9 cellular contexts compared by ENCODE assay signal in the genomic region with DNA sequence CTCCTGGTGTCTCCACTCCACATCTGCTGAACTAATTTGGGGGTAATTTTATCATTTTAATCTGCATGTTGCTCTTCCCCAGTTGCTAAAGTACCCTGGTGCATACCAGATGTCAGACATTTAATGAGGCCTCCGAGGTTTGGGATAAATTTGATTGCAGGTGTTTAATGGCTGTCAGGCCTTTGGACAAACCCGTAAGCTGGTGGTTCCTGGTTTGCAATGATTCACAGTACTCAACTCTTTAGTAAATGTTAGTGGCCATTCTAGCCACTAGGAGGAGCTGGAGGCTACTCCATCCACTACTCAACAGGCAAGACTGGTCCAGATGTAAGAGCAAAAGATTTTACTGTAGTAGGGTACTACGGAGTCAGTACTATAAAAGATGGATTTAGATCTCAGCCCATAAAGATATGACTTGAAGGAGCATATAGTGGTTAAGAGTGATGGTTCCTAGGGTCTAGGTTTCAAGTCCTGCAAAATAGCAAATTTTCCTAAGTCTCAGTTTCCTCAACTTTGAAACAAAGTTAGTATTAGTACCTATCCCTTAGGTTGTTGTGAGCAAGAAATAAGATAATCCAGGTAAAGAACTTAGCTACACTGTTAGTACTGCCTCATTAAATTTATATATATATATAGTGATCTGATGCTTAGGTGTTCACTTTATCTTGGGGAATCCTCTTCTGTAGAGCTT.
A peak's percentile ranks its signal among the peaks of the same experiment; 100 is the strongest.
DNase-seq lines count a peak whose midpoint lies in the region; ATAC-seq and TF ChIP-seq lines count a peak whose summit lies in the region.
"Had no signal": no experiment of that assay in that cellular context is flagged by ENCODE, and none has a peak within 500 bp of the region (broad histone marks: within the 10 kb centered on the region; RNA-seq: fewer than 3 reads in every experiment).

No MANE protein-coding gene starts in this region.

- H3K36me3 ChIP-seq in endodermal cell (ENCODE audit: control insufficient read depth, insufficient read depth, low read length) (no peaks in the 10 kb centered on the region), testis (ENCODE audit: low read depth, missing control alignments) (no peaks in the 10 kb centered on the region)

- no peak for TF ChIP-seq POLR2A in testis (IDR thresholded peaks at IDR 0.05)

- H3K9me3 Mint-ChIP-seq in activated CD4-positive, alpha-beta T cell treated with anti-CD3 and anti-CD28 coated beads, Interleukin-2, amount 10 ng/mL, durations not matched to agents 24 days and 14 days = no peaks in the 10 kb centered on the region
- H3K9me3 Mint-ChIP-seq in endodermal cell = no peaks in the 10 kb centered on the region

- peaks cover 21% of the 10 kb centered on the region for H3K4me1 Mint-ChIP-seq in activated CD4-positive, alpha-beta T cell treated with anti-CD3 and anti-CD28 coated beads, Interleukin-2, amount 10 ng/mL, durations not matched to agents 24 days and 14 days
- H3K4me1 Mint-ChIP-seq in endodermal cell = peaks cover 9% of the 10 kb centered on the region

- H3K27me3 Mint-ChIP-seq in activated CD4-positive, alpha-beta T cell treated with anti-CD3 and anti-CD28 coated beads, Interleukin-2, amount 10 ng/mL, durations not matched to agents 24 days and 14 days = peaks cover 8% of the 10 kb centered on the region
- H3K27me3 Mint-ChIP-seq in endodermal cell (ENCODE audit: insufficient read depth) = peaks cover 54% of the 10 kb centered on the region
- H3K27me3 Mint-ChIP-seq: activated naive CD8-positive, alpha-beta T cell had no signal

- peak; percentile 50 for DNase-seq in COLO829 (ENCODE audit: low spot score)
- peak; percentile 72 to 85 for DNase-seq in NCI-H446 (lab: John Stamatoyannopoulos, UW)
- DNase-seq in activated CD4-positive, alpha-beta T cell treated with anti-CD3 and anti-CD28 coated beads, Interleukin-2, amount 10 ng/mL, durations not matched to agents 24 days and 14 days = peak; percentile 86
- peak; percentile 80 for DNase-seq in endodermal cell
- peak; percentile 83 for DNase-seq in myocyte (ENCODE audit: low read depth)
- peak; percentile 72 for DNase-seq in testis

- 52% methylated on average over 3 of the region's 3 CpGs; no CpG with 5 or more reads in 1 of the 2 experiments for WGBS in endodermal cell (ENCODE audit: insufficient coverage in 1 of 2, insufficient read length in 1 of 2), 2 experiments
- WGBS in testis, 2 donors = 52% methylated on average over 3 of the region's 3 CpGs

- H3K27me3 ChIP-seq in endodermal cell (ENCODE audit: control insufficient read depth, insufficient read depth, low read length, poor library complexity, severe bottlenecking) (peaks cover 29% of the 10 kb centered on the region), testis (no peaks in the 10 kb centered on the region)

- no peak overlapping the region for H3K27ac Mint-ChIP-seq in activated CD4-positive, alpha-beta T cell treated with anti-CD3 and anti-CD28 coated beads, Interleukin-2, amount 10 ng/mL, durations not matched to agents 24 days and 14 days
- H3K27ac Mint-ChIP-seq in endodermal cell = no peak overlapping the region
- H3K27ac Mint-ChIP-seq: activated naive CD8-positive, alpha-beta T cell had no signal

- TF ChIP-seq CTCF in endodermal cell (conservative IDR thresholded peaks at IDR 0.05) (peak; percentile 90), testis (IDR thresholded peaks at IDR 0.05) (peak; percentile 51 to 57 (median 54))

- H3K9ac ChIP-seq in endodermal cell (ENCODE audit: extremely low read depth, low read length, poor library complexity, severe bottlenecking) = no peak overlapping the region

- H3K4me1 ChIP-seq in endodermal cell (ENCODE audit: control insufficient read depth, insufficient read depth, low read length) (no peaks in the 10 kb centered on the region), testis (no peaks in the 10 kb centered on the region)

- ATAC-seq in GM19043 (IDR thresholded peaks at IDR 0.05; ENCODE audit: low read depth, unreplicated experiment) = peak; percentile 97
- ATAC-seq in HG03135 (IDR thresholded peaks at IDR 0.05; ENCODE audit: unreplicated experiment) = peak; percentile 95

- no peak overlapping the region for H3K27ac ChIP-seq in endodermal cell (ENCODE audit: low read depth, low read length)
- no peak overlapping the region for H3K27ac ChIP-seq in testis

- no peak overlapping the region for H3K4me3 Mint-ChIP-seq in activated CD4-positive, alpha-beta T cell treated with anti-CD3 and anti-CD28 coated beads, Interleukin-2, amount 10 ng/mL, durations not matched to agents 24 days and 14 days
- no peak overlapping the region for H3K4me3 Mint-ChIP-seq in endodermal cell
- H3K4me3 Mint-ChIP-seq: activated naive CD8-positive, alpha-beta T cell had no signal

- H3K4me3 ChIP-seq in endodermal cell (ENCODE audit: low read length) (no peak overlapping the region), testis (no peak overlapping the region)

- H3K9me3 ChIP-seq in endodermal cell (ENCODE audit: control insufficient read depth, low read length) = peaks cover under 1% of the 10 kb centered on the region
- no peaks in the 10 kb centered on the region for H3K9me3 ChIP-seq in testis

- H3K36me3 Mint-ChIP-seq in activated CD4-positive, alpha-beta T cell treated with anti-CD3 and anti-CD28 coated beads, Interleukin-2, amount 10 ng/mL, durations not matched to agents 24 days and 14 days (ENCODE audit: low read depth) = no peaks in the 10 kb centered on the region
- no peaks in the 10 kb centered on the region for H3K36me3 Mint-ChIP-seq in endodermal cell (ENCODE audit: low read depth)
- H3K36me3 Mint-ChIP-seq: activated naive CD8-positive, alpha-beta T cell had no signal

- intact Hi-C loops in activated CD4-positive, alpha-beta T cell treated with anti-CD3 and anti-CD28 coated beads, Interleukin-2, amount 10 ng/mL, durations not matched to agents 24 days and 14 days (cut with micrococcal nuclease) = loop anchor here (1.0 to 10.0 kb wide), 4 partner anchors 200 to 912 kb away; no protein-coding TSS in a partner anchor
- intact Hi-C loops in testis (cut with DNase I; ENCODE audit: low total_unique reads) = no loop called here
